Comparison of ENCODE assay signal across 23 cellular contexts in the genomic region with DNA sequence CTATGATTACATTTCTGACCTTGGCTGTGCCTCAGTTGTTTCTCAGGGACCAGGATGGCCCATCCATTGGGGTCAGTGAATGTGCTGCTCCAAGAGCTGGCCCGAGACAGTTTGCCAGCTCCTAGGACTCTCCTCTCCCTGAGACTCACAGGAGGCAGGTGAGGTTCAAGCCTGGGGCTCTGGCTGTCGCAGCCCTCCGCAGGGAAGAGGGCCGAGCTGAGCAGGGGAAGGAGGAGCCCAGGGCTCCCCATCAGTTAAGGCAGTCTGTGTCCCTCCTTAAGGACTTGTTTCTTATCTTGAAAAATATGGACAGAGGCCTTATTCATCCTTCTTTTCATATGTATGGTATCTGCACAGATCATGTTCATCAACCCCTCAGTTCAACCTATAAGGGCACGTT. TPM values are rescaled to one million over a fixed set of nuclear protein-coding genes. Genes with fewer than 3 reads are reported as not detected.
DNase-seq lines count a peak whose midpoint lies in the region; ATAC-seq and TF ChIP-seq lines count a peak whose summit lies in the region.
"Had no signal": no experiment of that assay in that cellular context is flagged by ENCODE, and none has a peak within 500 bp of the region (broad histone marks: within the 10 kb centered on the region; RNA-seq: fewer than 3 reads in every experiment).

No MANE protein-coding gene starts in this region.

- peak overlapping the region; percentile 33; the same call in 1 of the 2 replicates for H2BK20ac ChIP-seq in IMR-90 (ENCODE audit: low read depth, low read length)

- peak overlapping the region; percentile 86 for H3K27ac Mint-ChIP-seq in neural progenitor cell
- H3K27ac Mint-ChIP-seq: activated CD8-positive, alpha-beta T cell treated with anti-CD3 and anti-CD28 coated beads, Interleukin-2, amount 10 ng/mL, durations not matched to agents 7 days and 5 days; activated naive CD8-positive, alpha-beta T cell treated with anti-CD3 and anti-CD28 coated beads, Interleukin-2, amount 10 ng/mL, durations not matched to agents 7 days and 5 days had no signal

- dilution Hi-C loops in IMR-90 (cut with HindIII; ENCODE audit: low sequenced_read_pairs, unreplicated experiment): no loop called here

- H4K5ac ChIP-seq in IMR-90 (ENCODE audit: low read depth, low read length): peak overlapping the region; percentile 5; the same call in 1 of the 2 replicates

- peak overlapping the region; percentile 38; the same call in 1 of the 2 replicates for H3K23ac ChIP-seq in IMR-90 (ENCODE audit: low read depth, low read length)

- H3K27me3 ChIP-seq in IMR-90 (ENCODE audit: control insufficient read depth, insufficient read depth, low read length): no peaks in the 10 kb centered on the region
- no peaks in the 10 kb centered on the region for H3K27me3 ChIP-seq in esophagus muscularis mucosa
- H3K27me3 ChIP-seq in neural progenitor cell: no peaks in the 10 kb centered on the region
- no peaks in the 10 kb centered on the region for H3K27me3 ChIP-seq in thyroid gland
- H3K27me3 ChIP-seq: right atrium auricular region had no signal

- no peaks in the 10 kb centered on the region for H3F3A ChIP-seq in neural progenitor cell (ENCODE audit: low read depth)

- H3K14ac ChIP-seq in IMR-90 (replicated peaks; ENCODE audit: low read depth, low read length): peak overlapping the region; percentile 64; the same call in 1 of the 2 replicates

- peak overlapping the region; percentile 20; the same call in 1 of the 3 replicates for H2BK15ac ChIP-seq in IMR-90 (ENCODE audit: low read depth, low read length)

- no peak for TF ChIP-seq EP300 in esophagus muscularis mucosa (IDR thresholded peaks at IDR 0.05)

- no peak for TF ChIP-seq CTCF in IMR-90 (conservative IDR thresholded peaks at IDR 0.05; ENCODE audit: low read depth, low read length)
- TF ChIP-seq CTCF in esophagus muscularis mucosa (IDR thresholded peaks at IDR 0.05): no peak
- TF ChIP-seq CTCF in neural progenitor cell (IDR thresholded peaks at IDR 0.05): no peak
- TF ChIP-seq CTCF in thyroid gland (IDR thresholded peaks at IDR 0.05): no peak

- H3K4me2 ChIP-seq in IMR-90 (ENCODE audit: low read depth, low read length) (no peak overlapping the region), neural progenitor cell (no peak overlapping the region)

- no peak overlapping the region for H3K4me3 Mint-ChIP-seq in neural progenitor cell
- H3K4me3 Mint-ChIP-seq: activated CD8-positive, alpha-beta T cell treated with anti-CD3 and anti-CD28 coated beads, Interleukin-2, amount 10 ng/mL, durations not matched to agents 7 days and 5 days; activated naive CD8-positive, alpha-beta T cell treated with anti-CD3 and anti-CD28 coated beads, Interleukin-2, amount 10 ng/mL, durations not matched to agents 7 days and 5 days had no signal

- H3K9ac ChIP-seq in IMR-90 (ENCODE audit: low read depth, low read length) (0 out of 2 replicates have a peak overlapping the region, but pooled peaks have one; percentile 4), neural progenitor cell (no peak overlapping the region)

- DNase-seq in IMR-90 (no peak), esophagus muscularis mucosa (ENCODE audit: extremely low spot score) (no peak), neural progenitor cell (ENCODE audit: low spot score) (no peak), thyroid gland (no peak), NCI-H2029 (lab: John Stamatoyannopoulos, UW) (no peak), D341Med (ENCODE audit: low spot score) (no peak), cerebellar nuclear complex (lab: John Stamatoyannopoulos, UW) (no peak)
- DNase-seq: activated CD4-positive, CD25-positive, alpha-beta regulatory T cell treated with anti-CD3 and anti-CD28 coated beads, Interleukin-2, amount 50 U/mL, for 72 hours; activated CD8-positive, alpha-beta T cell treated with anti-CD3 and anti-CD28 coated beads, Interleukin-2, amount 10 ng/mL, durations not matched to agents 7 days and 5 days; activated effector memory CD4-positive, alpha-beta T cell treated with anti-CD3 and anti-CD28 coated beads, Interleukin-2, amount 50 U/mL, for 16 hours; activated naive CD8-positive, alpha-beta T cell treated with anti-CD3 and anti-CD28 coated beads, Interleukin-2, amount 10 ng/mL, durations not matched to agents 7 days and 5 days; activated T-cell treated with anti-CD3 and anti-CD28 coated beads for 4 hours; Calu3; effector memory CD4-positive, alpha-beta T cell; Karpas-422; NCI-H524 treated with DMSO at 0.1 percent for 48 hours; SJCRH30; stimulated activated CD4-positive, alpha-beta T cell treated with anti-CD3 and anti-CD28 coated beads, Interleukin-4, amount 100 ng/mL, for 4 hours; stimulated activated naive CD4-positive, alpha-beta T cell; T-helper 1 cell; trophoblast cell had no signal

- in situ Hi-C loops in IMR-90 (cut with MboI; ENCODE audit: low sequenced_read_pairs): no loop called here

- H2AFZ ChIP-seq in IMR-90 (replicated peaks; ENCODE audit: low read length, poor library complexity) (peak overlapping the region; percentile 86), neural progenitor cell (replicated peaks) (peak overlapping the region; percentile 13)

- peaks cover 15% of the 10 kb centered on the region; the same call in 1 of the 2 replicates for H3K9me1 ChIP-seq in IMR-90 (ENCODE audit: insufficient read depth, low read length)

- TF ChIP-seq RAD21 in IMR-90 (IDR thresholded peaks at IDR 0.05; ENCODE audit: low read length): no peak

- H3K4me1 ChIP-seq in IMR-90 (ENCODE audit: control insufficient read depth, insufficient read depth, low read length) (peaks cover 17% of the 10 kb centered on the region; the same call in 1 of the 2 replicates), esophagus muscularis mucosa (peaks cover 2 to 45% (median 37%) of the 10 kb centered on the region in 4 donors), neural progenitor cell (peaks cover 6% of the 10 kb centered on the region), thyroid gland (peaks cover 13 to 28% of the 10 kb centered on the region in 2 donors)

- POLR2A ChIA-PET in IMR-90 (lab: Charles Lee; ENCODE audit: unreplicated experiment): no interaction called here

- no TSS peak for BruUV-seq in IMR-90 (replicated peaks; lab: Mats Ljungman, UMichigan)

- no peaks in the 10 kb centered on the region for H3K36me3 ChIP-seq in IMR-90 (ENCODE audit: control insufficient read depth, insufficient read depth, low read length)
- H3K36me3 ChIP-seq in esophagus muscularis mucosa: no peaks in the 10 kb centered on the region
- H3K36me3 ChIP-seq in neural progenitor cell: no peaks in the 10 kb centered on the region
- H3K36me3 ChIP-seq in thyroid gland: no peaks in the 10 kb centered on the region
- H3K36me3 ChIP-seq: right atrium auricular region, SJCRH30 had no signal

- H4K8ac ChIP-seq in IMR-90 (ENCODE audit: low read depth in 2 of 2, low read length in 2 of 2): peak overlapping the region in 1 of 2 experiments; percentile 84; a peak in 1 of 4 replicates

- no peak overlapping the region for H3K56ac ChIP-seq in IMR-90 (ENCODE audit: extremely low read depth, insufficient read depth, low read length)

- TF ChIP-seq POLR2A in IMR-90 (IDR thresholded peaks at IDR 0.05; ENCODE audit: low read depth, low read length): no peak
- TF ChIP-seq POLR2A in esophagus muscularis mucosa (IDR thresholded peaks at IDR 0.05; ENCODE audit: low read depth): no peak
- no peak for TF ChIP-seq POLR2A in thyroid gland (IDR thresholded peaks at IDR 0.05)

- no peaks in the 10 kb centered on the region for H3K79me2 ChIP-seq in neural progenitor cell (ENCODE audit: low read depth)

- no peaks in the 10 kb centered on the region for H3K79me1 ChIP-seq in IMR-90 (ENCODE audit: low read depth in 1 of 2, low read length in 2 of 2)

- H4K20me1 ChIP-seq in IMR-90 (ENCODE audit: insufficient read depth, low read length) (no peaks in the 10 kb centered on the region), neural progenitor cell (ENCODE audit: low read depth) (no peaks in the 10 kb centered on the region)

- H2BK120ac ChIP-seq in IMR-90 (ENCODE audit: low read depth, low read length): 0 out of 2 replicates have a peak overlapping the region, but pooled peaks have one; percentile 32

- no peak overlapping the region for H3K4me3 ChIP-seq in IMR-90 (ENCODE audit: insufficient read depth, low read depth, low read length)
- no peak overlapping the region for H3K4me3 ChIP-seq in esophagus muscularis mucosa
- no peak overlapping the region for H3K4me3 ChIP-seq in neural progenitor cell
- no peak overlapping the region for H3K4me3 ChIP-seq in thyroid gland (replicated peaks in 1 of 3)
- H3K4me3 ChIP-seq: right atrium auricular region, SJCRH30 had no signal

- whole genome bisulfite sequencing in IMR-90 (ENCODE audit: extremely low coverage in 2 of 2, insufficient read length in 1 of 2), 2 experiments: 83% methylated on average over 1 of the region's 5 CpGs; no CpG with 5 or more reads in 1 of the 2 experiments
- WGBS in esophagus muscularis mucosa: 49% methylated on average over 5 of the region's 5 CpGs
- 86 to 87% methylated on average over 5 of the region's 5 CpGs for WGBS in thyroid gland, 2 donors

- peak overlapping the region; percentile 4; the same call in 1 of the 2 replicates for H3K18ac ChIP-seq in IMR-90 (ENCODE audit: low read depth, low read length)

- H3K36me3 Mint-ChIP-seq in neural progenitor cell: no peaks in the 10 kb centered on the region
- H3K36me3 Mint-ChIP-seq: activated naive CD8-positive, alpha-beta T cell treated with anti-CD3 and anti-CD28 coated beads, Interleukin-2, amount 10 ng/mL, durations not matched to agents 7 days and 5 days had no signal

- peak overlapping the region; percentile 15; the same call in 1 of the 2 replicates for H3K27ac ChIP-seq in IMR-90 (ENCODE audit: insufficient read depth, low read length)
- peak overlapping the region; percentile 77 to 79 (median 78) for H3K27ac ChIP-seq in esophagus muscularis mucosa (replicated peaks in 1 of 4)
- H3K27ac ChIP-seq in neural progenitor cell: no peak overlapping the region
- H3K27ac ChIP-seq in thyroid gland: peak overlapping the region; percentile 53 to 82 (median 67)
- H3K27ac ChIP-seq: C4-2B, SJCRH30 had no signal

- CTCF ChIA-PET in IMR-90 (lab: Yijun Ruan, JAX): no interaction called here

- H2AK5ac ChIP-seq in IMR-90 (ENCODE audit: low read depth, low read length): no peak overlapping the region

- H3K4me1 Mint-ChIP-seq in neural progenitor cell: peaks cover 13% of the 10 kb centered on the region

- H3K9me3 ChIP-seq in IMR-90 (ENCODE audit: control insufficient read depth, insufficient read depth, low read length) (no peaks in the 10 kb centered on the region), esophagus muscularis mucosa (no peaks in the 10 kb centered on the region), neural progenitor cell (ENCODE audit: low read depth) (no peaks in the 10 kb centered on the region), thyroid gland (no peaks in the 10 kb centered on the region)
- H3K9me3 ChIP-seq: right atrium auricular region, SJCRH30 had no signal

- H2AK9ac ChIP-seq in IMR-90 (replicated peaks; ENCODE audit: low read depth, low read length, poor library complexity): peak overlapping the region; percentile 28

- 0 out of 2 replicates have a peak overlapping the region, but pooled peaks have one; percentile 56 for H4K91ac ChIP-seq in IMR-90 (ENCODE audit: insufficient read depth, low read depth, low read length)

- intact Hi-C loops in IMR-90 (cut with micrococcal nuclease): no loop called here
- intact Hi-C loops in esophagus muscularis mucosa (cut with DNase I): no loop called here
- intact Hi-C loops in thyroid gland (cut with DNase I): no loop called here

- H3K27me3 Mint-ChIP-seq in neural progenitor cell (ENCODE audit: insufficient read depth, low read depth): peaks cover 3% of the 10 kb centered on the region
- H3K27me3 Mint-ChIP-seq: activated naive CD8-positive, alpha-beta T cell treated with anti-CD3 and anti-CD28 coated beads, Interleukin-2, amount 10 ng/mL, durations not matched to agents 7 days and 5 days had no signal

- H3K4ac ChIP-seq in IMR-90 (ENCODE audit: low read depth, low read length): peak overlapping the region; percentile 72

- no peak for ATAC-seq in IMR-90 (ENCODE audit: low read depth)
- ATAC-seq: activated CD8-positive, alpha-beta T cell treated with anti-CD3 and anti-CD28 coated beads, Interleukin-2, amount 10 ng/mL, durations not matched to agents 7 days and 5 days had no signal

- H2BK5ac ChIP-seq in IMR-90 (ENCODE audit: low read depth, low read length, poor library complexity, severe bottlenecking): no peak overlapping the region

- H3K9me3 Mint-ChIP-seq in neural progenitor cell: no peaks in the 10 kb centered on the region
- H3K9me3 Mint-ChIP-seq: activated naive CD8-positive, alpha-beta T cell treated with anti-CD3 and anti-CD28 coated beads, Interleukin-2, amount 10 ng/mL, durations not matched to agents 7 days and 5 days had no signal

RNA-seq across cellular contexts. Expression of a gene that starts 26.6 kb away (rescaled TPM):
- 348 and 373 TPM in 2 replicates for total RNA-seq in IMR-90 (2012; rRNA removed)
- 214 and 231 TPM in 2 replicates for polyA plus RNA-seq in IMR-90 (2012; rRNA removed)
- polyA plus RNA-seq in IMR-90 (2012; cell fraction: cytosol; rRNA removed): 117 and 193 TPM in 2 replicates
- 152 and 416 TPM in 2 replicates for polyA plus RNA-seq in IMR-90 (2012; cell fraction: nucleus; rRNA removed; ENCODE audit: low replicate concordance)
- total RNA-seq in esophagus muscularis mucosa: 100 to 1,000 TPM; 125 to 180 (median 144) TPM
- total RNA-seq in neural progenitor cell (ENCODE audit: low replicate concordance): 118 and 128 TPM in 2 replicates
- total RNA-seq in thyroid gland: 100 to 1,000 TPM; 164 to 264 (median 200) TPM
